In the genomic region with DNA sequence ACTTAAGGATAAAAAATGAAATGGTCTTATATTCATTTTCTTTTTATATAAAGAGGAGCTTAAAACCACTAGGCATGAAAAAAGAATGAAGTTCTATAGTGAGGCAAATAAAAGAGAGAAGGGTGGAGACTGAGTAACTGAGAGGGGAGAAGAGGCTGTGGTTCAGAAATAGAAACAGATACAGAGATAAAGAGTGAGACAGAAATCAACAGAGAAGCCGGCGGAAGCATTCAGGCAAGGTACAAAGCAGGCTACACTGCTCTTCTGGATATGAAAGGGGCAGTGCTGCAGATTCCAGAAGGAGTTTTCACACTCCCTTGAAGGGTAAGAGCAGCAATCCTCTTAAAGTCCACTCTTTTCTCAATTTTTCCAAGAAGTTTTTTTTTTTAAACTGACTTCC, we compare ENCODE assay signal across 16 cellular contexts. TPM values are rescaled to one million over a fixed set of nuclear protein-coding genes. Genes with fewer than 3 reads are reported as not detected.
DNase-seq lines count a peak whose midpoint lies in the region; ATAC-seq and TF ChIP-seq lines count a peak whose summit lies in the region.
"Had no signal": no experiment of that assay in that cellular context is flagged by ENCODE, and none has a peak within 500 bp of the region (broad histone marks: within the 10 kb centered on the region; RNA-seq: fewer than 3 reads in every experiment).

No MANE protein-coding gene starts in this region.

- no peaks in the 10 kb centered on the region for H3K27me3 Mint-ChIP-seq in activated T-cell treated with anti-CD3 and anti-CD28 coated beads, Interleukin-2, amount 50 U/mL, for 4 hours (ENCODE audit: low read depth)
- H3K27me3 Mint-ChIP-seq in T-helper 1 cell treated with Interleukin-12 subunit alpha and Interleukin-12 subunit beta and Interleukin-4 antibody, amounts not matched to agents 30 μg/mL and 1 μg/mL, for 36 hours (ENCODE audit: low read depth) = no peaks in the 10 kb centered on the region
- no peaks in the 10 kb centered on the region for H3K27me3 Mint-ChIP-seq in activated naive CD8-positive, alpha-beta T cell treated with anti-CD3 and anti-CD28 coated beads, Interleukin-2, amount 50 U/mL, for 24 hours

- TF ChIP-seq POLR2A in adrenal gland (IDR thresholded peaks at IDR 0.05) = no peak

- H3K4me3 ChIP-seq in parathyroid adenoma (ENCODE audit: low read depth, low read length) = no peak overlapping the region
- no peak overlapping the region for H3K4me3 ChIP-seq in adrenal gland
- H3K4me3 ChIP-seq: coronary artery, suprapubic skin had no signal

- H3K4me1 Mint-ChIP-seq in activated T-cell treated with anti-CD3 and anti-CD28 coated beads, Interleukin-2, amount 50 U/mL, for 4 hours (ENCODE audit: low read depth) = peaks cover 86% of the 10 kb centered on the region
- peaks cover 59% of the 10 kb centered on the region for H3K4me1 Mint-ChIP-seq in T-helper 1 cell treated with Interleukin-12 subunit alpha and Interleukin-12 subunit beta and Interleukin-4 antibody, amounts not matched to agents 30 μg/mL and 1 μg/mL, for 36 hours (ENCODE audit: low read depth)
- H3K4me1 Mint-ChIP-seq in activated naive CD8-positive, alpha-beta T cell treated with anti-CD3 and anti-CD28 coated beads, Interleukin-2, amount 50 U/mL, for 24 hours = peaks cover 59% of the 10 kb centered on the region

- H3K9ac ChIP-seq in parathyroid adenoma = no peak overlapping the region

- 49 to 73% (median 63%) methylated on average over 2 of the region's 2 CpGs for WGBS in adrenal gland, 4 donors

- H3K4me1 ChIP-seq in parathyroid adenoma (peaks cover 9% of the 10 kb centered on the region), adrenal gland (replicated peaks in 1 of 2) (peaks cover 0 to 5% of the 10 kb centered on the region in 2 donors)
- H3K4me1 ChIP-seq: foreskin keratinocyte, suprapubic skin had no signal

- peaks cover 64% of the 10 kb centered on the region for H3K36me3 Mint-ChIP-seq in activated T-cell treated with anti-CD3 and anti-CD28 coated beads, Interleukin-2, amount 50 U/mL, for 4 hours (ENCODE audit: insufficient read depth)
- peaks cover 71% of the 10 kb centered on the region for H3K36me3 Mint-ChIP-seq in T-helper 1 cell treated with Interleukin-12 subunit alpha and Interleukin-12 subunit beta and Interleukin-4 antibody, amounts not matched to agents 30 μg/mL and 1 μg/mL, for 36 hours (ENCODE audit: low read depth)
- H3K36me3 Mint-ChIP-seq in activated naive CD8-positive, alpha-beta T cell treated with anti-CD3 and anti-CD28 coated beads, Interleukin-2, amount 50 U/mL, for 24 hours (ENCODE audit: low read depth) = peaks cover 77% of the 10 kb centered on the region

- peak overlapping the region; percentile 5 for H3K4me2 ChIP-seq in parathyroid adenoma (ENCODE audit: low read length)

- no peaks in the 10 kb centered on the region for H3K9me3 Mint-ChIP-seq in activated T-cell treated with anti-CD3 and anti-CD28 coated beads, Interleukin-2, amount 50 U/mL, for 4 hours
- H3K9me3 Mint-ChIP-seq in T-helper 1 cell treated with Interleukin-12 subunit alpha and Interleukin-12 subunit beta and Interleukin-4 antibody, amounts not matched to agents 30 μg/mL and 1 μg/mL, for 36 hours = no peaks in the 10 kb centered on the region
- no peaks in the 10 kb centered on the region for H3K9me3 Mint-ChIP-seq in activated naive CD8-positive, alpha-beta T cell treated with anti-CD3 and anti-CD28 coated beads, Interleukin-2, amount 50 U/mL, for 24 hours

- no peak for DNase-seq in activated T-cell treated with anti-CD3 and anti-CD28 coated beads, Interleukin-2, amount 50 U/mL, for 4 hours
- DNase-seq in activated T-cell treated with anti-CD3 and anti-CD28 coated beads for 4 hours (no peak), mesenteric fat pad (ENCODE audit: low spot score) (no peak), adrenal gland (no peak)
- DNase-seq in activated naive CD8-positive, alpha-beta T cell treated with anti-CD3 and anti-CD28 coated beads, Interleukin-2, amount 50 U/mL, for 24 hours = no peak
- DNase-seq: foreskin keratinocyte, left cardiac atrium, NCI-H1930, occipital lobe, SHP77 had no signal

- ATAC-seq in activated T-cell treated with anti-CD3 and anti-CD28 coated beads, Interleukin-2, amount 50 U/mL, for 4 hours = peak; percentile 93 to 94
- ATAC-seq in activated naive CD8-positive, alpha-beta T cell treated with anti-CD3 and anti-CD28 coated beads, Interleukin-2, amount 50 U/mL, for 24 hours = peak; percentile 82
- no peak for ATAC-seq in GM19395 (IDR thresholded peaks at IDR 0.05; ENCODE audit: unreplicated experiment)
- ATAC-seq: foreskin keratinocyte, sciatic nerve had no signal

- no peaks in the 10 kb centered on the region for H3K79me2 ChIP-seq in parathyroid adenoma

- H3K27ac ChIP-seq in parathyroid adenoma (no peak overlapping the region), adrenal gland (no peak overlapping the region)
- H3K27ac ChIP-seq: coronary artery, foreskin keratinocyte, suprapubic skin had no signal

- H3K36me3 ChIP-seq in parathyroid adenoma (ENCODE audit: control insufficient read depth, insufficient read depth, low read length) = no peaks in the 10 kb centered on the region
- H3K36me3 ChIP-seq in adrenal gland (replicated peaks in 1 of 2) = no peaks in the 10 kb centered on the region

- H3K4me3 Mint-ChIP-seq in activated T-cell treated with anti-CD3 and anti-CD28 coated beads, Interleukin-2, amount 50 U/mL, for 4 hours = peak overlapping the region; percentile 14
- H3K4me3 Mint-ChIP-seq in T-helper 1 cell treated with Interleukin-12 subunit alpha and Interleukin-12 subunit beta and Interleukin-4 antibody, amounts not matched to agents 30 μg/mL and 1 μg/mL, for 36 hours = peak overlapping the region; percentile 49
- H3K4me3 Mint-ChIP-seq in activated naive CD8-positive, alpha-beta T cell treated with anti-CD3 and anti-CD28 coated beads, Interleukin-2, amount 50 U/mL, for 24 hours = peak overlapping the region; percentile 28

- peak overlapping the region; percentile 77 for H3K27ac Mint-ChIP-seq in T-helper 1 cell treated with Interleukin-12 subunit alpha and Interleukin-12 subunit beta and Interleukin-4 antibody, amounts not matched to agents 30 μg/mL and 1 μg/mL, for 36 hours
- peak overlapping the region; percentile 85 for H3K27ac Mint-ChIP-seq in activated naive CD8-positive, alpha-beta T cell treated with anti-CD3 and anti-CD28 coated beads, Interleukin-2, amount 50 U/mL, for 24 hours

- H3K27me3 ChIP-seq in parathyroid adenoma (ENCODE audit: control insufficient read depth, insufficient read depth, low read length) = no peaks in the 10 kb centered on the region
- H3K27me3 ChIP-seq in adrenal gland = no peaks in the 10 kb centered on the region
- H3K27me3 ChIP-seq: suprapubic skin had no signal

- TF ChIP-seq CTCF in parathyroid adenoma (IDR thresholded peaks at IDR 0.05) (no peak), adrenal gland (IDR thresholded peaks at IDR 0.05) (no peak)

- H3K9me3 ChIP-seq in parathyroid adenoma (ENCODE audit: control insufficient read depth, low read length) = no peaks in the 10 kb centered on the region
- no peaks in the 10 kb centered on the region for H3K9me3 ChIP-seq in adrenal gland (replicated peaks in 1 of 3)
- H3K9me3 ChIP-seq: suprapubic skin had no signal

- no peak overlapping the region for H2AFZ ChIP-seq in parathyroid adenoma

- intact Hi-C loops in adrenal gland (cut with DNase I) = no loop called here

RNA-seq across cellular contexts. Expression of gene NFATC2, which starts 29.9 kb away (rescaled TPM):
- 10 to 100 TPM; 48.3 to 51.4 (median 48.9) TPM for total RNA-seq in activated T-cell treated with anti-CD3 and anti-CD28 coated beads, Interleukin-2, amount 50 U/mL, for 4 hours
- 9.3 TPM for total RNA-seq in mesenteric fat pad
- 1 to 10 TPM; 2.4 to 7.7 (median 5.2) TPM for total RNA-seq in adrenal gland
- 1 to 10 TPM; 1.9 to 2.3 (median 2.1) TPM for polyA plus RNA-seq in adrenal gland
